ENCODE assay signal across 1 cellular context in genomic region chr2:233854241-233854981, GRCh38.
TF ChIP-seq lines count a peak whose summit lies in the region.

Gene HJURP (minus strand): TSS chr2:233854535. CDS start chr2:233854500, 35 bp downstream.

TF ChIP-seq in HepG2, 621 proteins besides CTCF, POLR2A, EP300 and RAD21 (continued from another document and continues in another):
- TF ChIP-seq DMTF1 (CRISPR knock-in tag; IDR thresholded peaks at IDR 0.05) (no peak), LRRFIP1 (CRISPR knock-in tag; conservative IDR thresholded peaks at IDR 0.05) (no peak), SALL2 (CRISPR knock-in tag; IDR thresholded peaks at IDR 0.05) (peak; percentile 48; the same call in 1 of the 2 replicates), ZBTB1 (CRISPR knock-in tag; IDR thresholded peaks at IDR 0.05; ENCODE audit: borderline replicate concordance) (0 out of 2 replicates have a peak, but pooled peaks have one; percentile 35), MAFK (conservative IDR thresholded peaks at IDR 0.05 in 1 of 2, IDR thresholded peaks at IDR 0.05 in 1 of 2; ENCODE audit: low read length in 2 of 2) (no peak), ELF4 (CRISPR knock-in tag; IDR thresholded peaks at IDR 0.05; ENCODE audit: borderline replicate concordance) (no peak), HNF1B (CRISPR knock-in tag; IDR thresholded peaks at IDR 0.05) (peak; percentile 68; the same call in 1 of the 2 replicates), IRX3 (CRISPR knock-in tag; IDR thresholded peaks at IDR 0.05; ENCODE audit: borderline replicate concordance, low read depth) (peak; percentile 93; the same call in 1 of the 2 replicates), ZSCAN12 (CRISPR knock-in tag; IDR thresholded peaks at IDR 0.05) (no peak), ZNF567 (CRISPR knock-in tag; IDR thresholded peaks at IDR 0.05; ENCODE audit: borderline replicate concordance) (no peak), HMG20A (CRISPR knock-in tag; IDR thresholded peaks at IDR 0.05; ENCODE audit: borderline replicate concordance) (no peak), ZNF564 (CRISPR knock-in tag; IDR thresholded peaks at IDR 0.05) (peak; percentile 86; the same call in 1 of the 2 replicates), MEIS2 (CRISPR knock-in tag; IDR thresholded peaks at IDR 0.05) (peak; percentile 85), ZNF770 (CRISPR knock-in tag; IDR thresholded peaks at IDR 0.05) (no peak), BCL3 (CRISPR knock-in tag; IDR thresholded peaks at IDR 0.05) (peak; percentile 96), SNAPC2 (CRISPR knock-in tag; IDR thresholded peaks at IDR 0.05) (peak; percentile 98; the same call in 1 of the 2 replicates), REXO4 (CRISPR knock-in tag; IDR thresholded peaks at IDR 0.05; ENCODE audit: borderline replicate concordance) (peak; percentile 27; the same call in 1 of the 2 replicates), MXD4 (CRISPR knock-in tag; IDR thresholded peaks at IDR 0.05) (peak; percentile 88), RAD51 (IDR thresholded peaks at IDR 0.05; ENCODE audit: borderline replicate concordance) (no peak), BCLAF1 (IDR thresholded peaks at IDR 0.05) (no peak), RARA (CRISPR knock-in tag; IDR thresholded peaks at IDR 0.05) (peak; percentile 10; the same call in 1 of the 2 replicates), ARID2 (CRISPR knock-in tag; IDR thresholded peaks at IDR 0.05; ENCODE audit: borderline replicate concordance) (peak; percentile 96), NFKB2 (CRISPR knock-in tag; IDR thresholded peaks at IDR 0.05; ENCODE audit: borderline replicate concordance) (peak; percentile 57; the same call in 1 of the 2 replicates), KLF15 (CRISPR knock-in tag; IDR thresholded peaks at IDR 0.05; ENCODE audit: borderline replicate concordance) (peak; percentile 81; the same call in 1 of the 2 replicates), ATAD3A (CRISPR knock-in tag; IDR thresholded peaks at IDR 0.05) (no peak), ZFP36L2 (CRISPR knock-in tag; IDR thresholded peaks at IDR 0.05) (no peak), SP1 (IDR thresholded peaks at IDR 0.05) (no peak), SP1 (CRISPR knock-in tag; IDR thresholded peaks at IDR 0.05) (peak; percentile 92), ZMYM3 (CRISPR knock-in tag; IDR thresholded peaks at IDR 0.05) (0 out of 2 replicates have a peak, but pooled peaks have one; percentile 17), TCF12 (IDR thresholded peaks at IDR 0.05) (no peak), TCF12 (CRISPR knock-in tag; IDR thresholded peaks at IDR 0.05) (peak; percentile 44; the same call in 1 of the 2 replicates), ZNF646 (CRISPR knock-in tag; IDR thresholded peaks at IDR 0.05) (no peak), ISL2 (CRISPR knock-in tag; IDR thresholded peaks at IDR 0.05) (no peak; the same call in 1 of the 2 replicates), ZNF414 (CRISPR knock-in tag; IDR thresholded peaks at IDR 0.05) (no peak), GTF3A (CRISPR knock-in tag; conservative IDR thresholded peaks at IDR 0.05) (no peak), ISX (CRISPR knock-in tag; conservative IDR thresholded peaks at IDR 0.05) (no peak), ZNF816 (CRISPR knock-in tag; IDR thresholded peaks at IDR 0.05; ENCODE audit: borderline replicate concordance) (no peak; the same call in 1 of the 2 replicates)
